In genomic region chr11:72585762-72586590, GRCh38 we compare ENCODE assay signal across 8 cellular contexts.
DNase-seq lines count a peak whose midpoint lies in the region; ATAC-seq and TF ChIP-seq lines count a peak whose summit lies in the region.

No MANE protein-coding gene starts in this region.

- TF ChIP-seq CTCF in GM10248 (IDR thresholded peaks at IDR 0.05; ENCODE audit: control extremely low read depth, extremely low read depth, low read depth, missing control alignments) = peak; percentile 82
- peak in 3 of 4 experiments; percentile 91 to 96 (median 95) for TF ChIP-seq CTCF in gastroesophageal sphincter (IDR thresholded peaks at IDR 0.05)

- H3K36me3 ChIP-seq in SJCRH30 (no peaks in the 10 kb centered on the region), gastroesophageal sphincter (peaks cover 0 to 63% of the 10 kb centered on the region in 2 donors)

- H3K27ac ChIP-seq in SJCRH30 (no peak overlapping the region), gastroesophageal sphincter (no peak overlapping the region)

- ATAC-seq in gastroesophageal sphincter = peak; percentile 57
- no peak for ATAC-seq in GM21528 (IDR thresholded peaks at IDR 0.05; ENCODE audit: low FRiP score, unreplicated experiment)

- TF ChIP-seq EP300 in gastroesophageal sphincter (IDR thresholded peaks at IDR 0.05) = no peak

- H3K4me1 ChIP-seq in SJCRH30 (no peaks in the 10 kb centered on the region), gastroesophageal sphincter (peaks cover 0 to 33% (median 9%) of the 10 kb centered on the region in 3 donors)

- POLR2A ChIA-PET in GM10248 (lab: Yijun Ruan, JAX) = no interaction called here

- H3K9me3 ChIP-seq in SJCRH30 (replicated peaks) (no peaks in the 10 kb centered on the region), gastroesophageal sphincter (no peaks in the 10 kb centered on the region)

- CTCF ChIA-PET in GM10248 (lab: Yijun Ruan, JAX) = interaction anchor here (0.6 to 12.1 kb wide), 34 partner anchors 8 to 604 kb away, joined by 3 to 154 read pairs (median 4); partner anchors contain the start of gene CLPB

- 7 to 17% methylated on average over 3 to 8 of the region's 18 CpGs for WGBS in gastroesophageal sphincter (ENCODE audit: low coverage in 1 of 2), 2 donors

- no peak overlapping the region for H3K4me3 ChIP-seq in SJCRH30
- no peak overlapping the region for H3K4me3 ChIP-seq in gastroesophageal sphincter

- no peak for TF ChIP-seq POLR2A in gastroesophageal sphincter (IDR thresholded peaks at IDR 0.05)

- DNase-seq in GM10248 (ENCODE audit: extremely low spot score) = peak; percentile 85
- DNase-seq in LoVo (ENCODE audit: low spot score) = peak; percentile 76
- DNase-seq in SJCRH30 = peak; percentile 49 to 81
- DNase-seq in activated naive CD4-positive, alpha-beta T cell (lab: John Stamatoyannopoulos, UW) = peak in 3 of 4 experiments; percentile 29 to 62 (median 44)
- peak; percentile 44 for DNase-seq in pons (ENCODE audit: low spot score)
- DNase-seq in foreskin melanocyte = no peak

- H3K27me3 ChIP-seq in SJCRH30 (no peaks in the 10 kb centered on the region), gastroesophageal sphincter (peaks cover 39% of the 10 kb centered on the region)
